In genomic region chr19:49579947-49580263, GRCh38 we compare ENCODE assay signal across 8 cellular contexts. TPM values are rescaled to one million over a fixed set of nuclear protein-coding genes. Genes with fewer than 3 reads are reported as not detected.
DNase-seq lines count a peak whose midpoint lies in the region; ATAC-seq and TF ChIP-seq lines count a peak whose summit lies in the region.

No MANE protein-coding gene starts in this region.

- H3K79me2 ChIP-seq in PC-3 (ENCODE audit: low read length): peaks cover 38% of the 10 kb centered on the region

- H3K9ac ChIP-seq in PC-3 (ENCODE audit: low read length): peak overlapping the region; percentile 88

- 1 to 3% methylated on average over 6 to 8 of the region's 8 CpGs for WGBS in esophagus squamous epithelium, 2 donors
- WGBS in prostate gland: 1% methylated on average over 8 of the region's 8 CpGs

- intact Hi-C loops in PC-3 (cut with micrococcal nuclease): loop anchor here (1.0 kb wide), 1 partner anchor 10 kb away; no protein-coding TSS in a partner anchor
- intact Hi-C loops in esophagus squamous epithelium (cut with DNase I): loop anchor here (10.0 kb wide), 1 partner anchor 95 kb away; the partner anchor contains the start of gene PRMT1
- intact Hi-C loops in prostate gland (cut with DNase I): no loop called here

- H3K36me3 ChIP-seq in PC-3 (ENCODE audit: low read depth, low read length) (peaks cover 10% of the 10 kb centered on the region; the same call in 1 of the 2 replicates), esophagus squamous epithelium (peaks cover 0 to 34% (median 0%) of the 10 kb centered on the region in 3 donors), prostate gland (no peaks in the 10 kb centered on the region)

- H3K9me3 ChIP-seq in PC-3 (ENCODE audit: low read length) (no peaks in the 10 kb centered on the region), esophagus squamous epithelium (no peaks in the 10 kb centered on the region), prostate gland (no peaks in the 10 kb centered on the region)

- no peak overlapping the region for H3K27ac ChIP-seq in PC-3 (ENCODE audit: low read length)
- peak overlapping the region; percentile 70 to 90 (median 80) for H3K27ac ChIP-seq in esophagus squamous epithelium
- H3K27ac ChIP-seq in prostate gland: peak overlapping the region; percentile 71 to 74

- no peaks in the 10 kb centered on the region for H3K27me3 ChIP-seq in PC-3 (ENCODE audit: low read length)
- H3K27me3 ChIP-seq in esophagus squamous epithelium: no peaks in the 10 kb centered on the region
- no peaks in the 10 kb centered on the region for H3K27me3 ChIP-seq in prostate gland (replicated peaks; ENCODE audit: insufficient read depth)

- ATAC-seq in GM18873 (IDR thresholded peaks at IDR 0.05; ENCODE audit: low FRiP score, unreplicated experiment) (peak; percentile 10), PC-3 (no peak)

- TSS peak; percentile 71 for BruUV-seq in PC-3 (replicated peaks; lab: Mats Ljungman, UMichigan)

- no peak for DNase-seq in PC-3
- DNase-seq in esophagus squamous epithelium (lab: John Stamatoyannopoulos, UW): no peak
- no peak for DNase-seq in prostate gland (ENCODE audit: low spot score)
- DNase-seq in kidney glomerular epithelial cell (lab: John Stamatoyannopoulos, UW): no peak
- DNase-seq in stimulated activated CD4-positive, alpha-beta T cell treated with anti-CD3 and anti-CD28 coated beads, Interleukin-12 subunit alpha, Interleukin-12 subunit beta, amount 100 ng/mL, for 4 hours: no peak
- no peak for DNase-seq in superior temporal gyrus (ENCODE audit: extremely low spot score)
- DNase-seq in NOMO-1 treated with DMSO at 0.1 percent for 48 hours (lab: John Stamatoyannopoulos, UW; ENCODE audit: unreplicated experiment): no peak

- no peaks in the 10 kb centered on the region for H3F3A ChIP-seq in PC-3 (ENCODE audit: low read length, unreplicated experiment)

- CTCF ChIA-PET in PC-3 (lab: Charles Lee): interaction anchor here (0.8 kb wide), 1 partner anchor 10 kb away, joined by 3 read pairs; no protein-coding TSS in a partner anchor

- no peaks in the 10 kb centered on the region for H3K9me2 ChIP-seq in PC-3 (replicated peaks; ENCODE audit: low read length)

- TF ChIP-seq CTCF in PC-3 (conservative IDR thresholded peaks at IDR 0.05; ENCODE audit: low read depth, low read length) (no peak), esophagus squamous epithelium (IDR thresholded peaks at IDR 0.05) (no peak), prostate gland (IDR thresholded peaks at IDR 0.05) (no peak)

- H4K20me1 ChIP-seq in PC-3 (ENCODE audit: low read length): 0 out of 2 replicates have a peak, but pooled peaks cover 8% of the 10 kb centered on the region

- POLR2A ChIA-PET in PC-3 (lab: Charles Lee; ENCODE audit: unreplicated experiment): interaction anchor here (0.5 to 1.6 kb wide), 5 partner anchors 40 to 180 kb away, joined by 3 to 9 read pairs (median 8); partner anchors contain the start of genes RRAS and SCAF1

- TF ChIP-seq POLR2A in esophagus squamous epithelium (IDR thresholded peaks at IDR 0.05): no peak
- no peak for TF ChIP-seq POLR2A in prostate gland (IDR thresholded peaks at IDR 0.05)

- peak overlapping the region; percentile 31; the same call in 1 of the 2 replicates for H2AFZ ChIP-seq in PC-3 (ENCODE audit: low read length)

- H3K4me3 ChIP-seq in PC-3 (ENCODE audit: low read length) (peak overlapping the region; percentile 96), esophagus squamous epithelium (peak overlapping the region; percentile 37 to 78 (median 74)), prostate gland (peak overlapping the region; percentile 48 to 63)

- peak overlapping the region; percentile 93 for H3K4me2 ChIP-seq in PC-3 (ENCODE audit: low read length)

- H3K4me1 ChIP-seq in PC-3 (ENCODE audit: insufficient read depth, low read length) (peaks cover 14% of the 10 kb centered on the region), esophagus squamous epithelium (peaks cover 12 to 48% (median 15%) of the 10 kb centered on the region in 3 donors), prostate gland (replicated peaks) (no peaks in the 10 kb centered on the region)

RNA-seq across cellular contexts. Expression of gene NOSIP, which starts 0.5 kb away (rescaled TPM):
- total RNA-seq in PC-3 (2014; rRNA removed): 195 and 214 TPM in 2 replicates
- 10 to 100 TPM; 37.8 to 50.7 (median 40.2) TPM for total RNA-seq in esophagus squamous epithelium
- total RNA-seq in prostate gland: 10 to 100 TPM; 62.9 to 91.7 TPM

RNA-seq across cellular contexts. Expression of gene PRRG2, which starts 1.2 kb away (rescaled TPM):
- total RNA-seq in PC-3 (2014; rRNA removed) (16.4 and 17.0 TPM in 2 replicates), esophagus squamous epithelium (10 to 100 TPM in 1 of 4 donors, 1 to 10 TPM in 3; 7.7 to 19.8 (median 8.8) TPM), prostate gland (10 to 100 TPM in 1 of 2 donors, 1 to 10 TPM in 1; 8.1 to 22.5 TPM)

RNA-seq across cellular contexts. Expression of gene PRR12, which starts 11.1 kb away (rescaled TPM):
- total RNA-seq in PC-3 (2014; rRNA removed) (14.6 and 25.7 TPM in 2 replicates), esophagus squamous epithelium (10 to 100 TPM in 1 of 4 donors, 1 to 10 TPM in 3; 4.5 to 11.9 (median 7.7) TPM), prostate gland (10 to 100 TPM; 24.0 to 41.9 TPM)

RNA-seq across cellular contexts. Expression of gene RCN3, which starts 52.1 kb away (rescaled TPM):
- total RNA-seq in PC-3 (2014; rRNA removed): 33.7 and 70.4 TPM in 2 replicates
- 1 to 10 TPM; 1.0 to 7.2 (median 2.3) TPM for total RNA-seq in esophagus squamous epithelium
- 10 to 100 TPM in 1 of 2 donors, 1 to 10 TPM in 1; 2.5 to 14.5 TPM for total RNA-seq in prostate gland
